In the genomic region with DNA sequence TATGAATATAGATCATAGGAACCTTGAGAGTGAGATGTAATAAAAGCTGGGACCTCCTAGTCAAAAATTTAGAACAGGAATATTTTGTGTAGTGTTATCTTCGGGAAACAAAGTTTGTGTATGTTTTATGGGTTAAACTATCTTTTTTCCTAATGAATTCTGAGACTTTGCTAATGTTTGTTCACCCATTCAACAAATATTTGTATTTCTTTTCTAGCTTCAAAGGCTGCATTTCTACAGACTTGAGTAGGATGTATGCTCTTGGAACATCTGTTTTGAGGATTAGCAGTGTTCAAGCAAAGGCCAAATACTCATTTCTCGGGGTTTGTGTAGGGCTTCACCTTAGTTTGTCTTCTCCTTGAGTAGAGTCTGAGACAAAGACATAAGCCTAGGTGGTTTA, we compare ENCODE assay signal across 21 cellular contexts. TPM values are rescaled to one million over a fixed set of nuclear protein-coding genes. Genes with fewer than 3 reads are reported as not detected.
DNase-seq lines count a peak whose midpoint lies in the region; ATAC-seq, FAIRE-seq and TF ChIP-seq lines count a peak whose summit lies in the region.
"Had no signal": no experiment of that assay in that cellular context is flagged by ENCODE, and none has a peak within 500 bp of the region (broad histone marks: within the 10 kb centered on the region; RNA-seq: fewer than 3 reads in every experiment).

No MANE protein-coding gene starts in this region.

- 14% methylated on average over 2 of the region's 2 CpGs for WGBS in A549 (ENCODE audit: missing lambda C conversion rate)
- WGBS in HepG2 (ENCODE audit: low lambda C conversion rate) = 6% methylated on average over 2 of the region's 2 CpGs

- H3K4me1 ChIP-seq in A549 (peaks cover 16% of the 10 kb centered on the region), Panc1 (ENCODE audit: control insufficient read depth, insufficient read depth, low read length) (no peaks in the 10 kb centered on the region), HepG2 (ENCODE audit: insufficient read depth, low read length) (peaks cover 41% of the 10 kb centered on the region)
- H3K4me1 ChIP-seq: BLaER1 treated with 17β-estradiol and CSF1 and Interleukin-3, amounts not matched to agents 10 nM and 100 nM had no signal

- no peak for DNase-seq in A549 (ENCODE audit: low read depth in 1 of 2, low spot score in 1 of 2)
- peak; percentile 18 for DNase-seq in DMS53 treated with DMSO at 0.1 percent for 48 hours (lab: John Stamatoyannopoulos, UW; ENCODE audit: unreplicated experiment)
- no peak for DNase-seq in Panc1 (ENCODE audit: low read depth, low spot score)
- DNase-seq in HepG2 (ENCODE audit: low spot score) = peak; percentile 55
- no peak for DNase-seq in Ammon's horn (ENCODE audit: low spot score)
- DNase-seq in UCSD-AML1 (lab: John Stamatoyannopoulos, UW; ENCODE audit: unreplicated experiment) = no peak
- DNase-seq in GM12891 (ENCODE audit: insufficient read length, low spot score) = no peak
- DNase-seq: ACHN; Calu3; CD4-positive, alpha-beta T cell; CD8-positive, alpha-beta T cell; DMS79 treated with DMSO at 0.1 percent for 48 hours; GF-D8 had no signal

- H3K4me2 ChIP-seq in A549 (peak overlapping the region; percentile 47), HepG2 (ENCODE audit: low read depth, low read length) (peak overlapping the region; percentile 48)
- H3K4me2 ChIP-seq: BLaER1 treated with 17β-estradiol and CSF1 and Interleukin-3, amounts not matched to agents 10 nM and 100 nM had no signal

- no peak overlapping the region for H3K27ac ChIP-seq in A549
- no peak overlapping the region for H3K27ac ChIP-seq in Panc1 (ENCODE audit: low read length)
- H3K27ac ChIP-seq in HepG2 (ENCODE audit: extremely low read length, insufficient read depth, low read length) = peak overlapping the region; percentile 37
- H3K27ac ChIP-seq: 22Rv1; BLaER1 treated with 17β-estradiol and CSF1 and Interleukin-3, amounts not matched to agents 10 nM and 100 nM; C4-2B had no signal

- H3K36me3 ChIP-seq in Panc1 (ENCODE audit: control insufficient read depth, insufficient read depth, low read length) (no peaks in the 10 kb centered on the region), HepG2 (replicated peaks in 1 of 2; ENCODE audit: control insufficient read depth in 1 of 2, insufficient read depth in 2 of 2, low read length in 2 of 2) (no peaks in the 10 kb centered on the region)

- peaks cover 92% of the 10 kb centered on the region for H3K79me2 ChIP-seq in HepG2 (ENCODE audit: insufficient read depth, low read length)

- BruUV-seq in Panc1 (replicated peaks; lab: Mats Ljungman, UMichigan) (TSS peak; percentile 14), HepG2 (replicated peaks; lab: Mats Ljungman, UMichigan) (no TSS peak)

- H3K27me3 ChIP-seq in Panc1 (ENCODE audit: control insufficient read depth, insufficient read depth, low read length) (no peaks in the 10 kb centered on the region), HepG2 (ENCODE audit: control insufficient read depth in 1 of 2, insufficient read depth in 2 of 2, low read length in 2 of 2) (no peaks in the 10 kb centered on the region)
- H3K27me3 ChIP-seq: BLaER1 treated with 17β-estradiol and CSF1 and Interleukin-3, amounts not matched to agents 10 nM and 100 nM had no signal

- CTCF ChIA-PET in A549 (lab: Yijun Ruan, JAX) = interaction anchor here (0.5 to 1.6 kb wide), 3 partner anchors 10 to 410 kb away, joined by 3 to 4 read pairs (median 3); no protein-coding TSS in a partner anchor
- CTCF ChIA-PET in Panc1 (lab: Charles Lee) = no interaction called here
- CTCF ChIA-PET in HepG2 (lab: Yijun Ruan, JAX; ENCODE audit: low intra/inter-chr PET ratio, low total read pairs) = no interaction called here

- FAIRE-seq in A549 (lab: Jason Lieb, UNC) (peak; percentile 23), HepG2 (lab: Jason Lieb, UNC) (no peak), GM12891 (lab: Jason Lieb, UNC) (no peak)
- FAIRE-seq: D721Med, G401.6, GM12892, GM18507 had no signal

- no peak for TF ChIP-seq CTCF in A549 (IDR thresholded peaks at IDR 0.05)
- no peak for TF ChIP-seq CTCF in Panc1 (IDR thresholded peaks at IDR 0.05)
- no peak for TF ChIP-seq CTCF in HepG2 (CRISPR knock-in tag; IDR thresholded peaks at IDR 0.05)

- TF ChIP-seq RAD21 in A549 (conservative IDR thresholded peaks at IDR 0.05 in 1 of 2, IDR thresholded peaks at IDR 0.05 in 1 of 2) (no peak), HepG2 (CRISPR knock-in tag; IDR thresholded peaks at IDR 0.05) (no peak)

- H3K9ac ChIP-seq in HepG2 (ENCODE audit: insufficient read depth, low read depth, low read length) = no peak overlapping the region
- H3K9ac ChIP-seq: BLaER1 treated with 17β-estradiol and CSF1 and Interleukin-3, amounts not matched to agents 10 nM and 100 nM had no signal

- H3K9me3 ChIP-seq in A549 = no peaks in the 10 kb centered on the region
- H3K9me3 ChIP-seq in Panc1 (ENCODE audit: control insufficient read depth, insufficient read depth, low read depth, low read length) = no peaks in the 10 kb centered on the region
- no peaks in the 10 kb centered on the region for H3K9me3 ChIP-seq in HepG2 (ENCODE audit: low read length)
- H3K9me3 ChIP-seq: Caco-2 had no signal

- TF ChIP-seq EP300 in A549 (IDR thresholded peaks at IDR 0.05) = no peak
- peak in 1 of 2 experiments; percentile 61; a peak in 2 of 4 replicates for TF ChIP-seq EP300 in HepG2 (IDR thresholded peaks at IDR 0.05; ENCODE audit: low read depth in 2 of 2, low read length in 2 of 2)
- TF ChIP-seq EP300 in HepG2 (CRISPR knock-in tag; IDR thresholded peaks at IDR 0.05; ENCODE audit: borderline replicate concordance) = no peak

- H3K4me3 ChIP-seq in A549 (no peak overlapping the region), Panc1 (ENCODE audit: low read depth in 2 of 2, low read length in 2 of 2) (no peak overlapping the region), HepG2 (replicated peaks in 1 of 3; ENCODE audit: insufficient read depth in 1 of 3, low read depth in 2 of 3, low read length in 3 of 3) (no peak overlapping the region; a peak in 2 of 6 replicates)
- H3K4me3 ChIP-seq: BLaER1 treated with 17β-estradiol and CSF1 and Interleukin-3, amounts not matched to agents 10 nM and 100 nM had no signal

- in situ Hi-C loops in Panc1 (cut with HindIII; ENCODE audit: low pct_unique_long_range_greater_than_20kb, low sequenced_read_pairs) (no loop called here), HepG2 (cut with HindIII; ENCODE audit: extremely low pct_ligation_motif_present, low pct_unique_long_range_greater_than_20kb) (no loop called here)

- intact Hi-C loops in Panc1 (cut with micrococcal nuclease; ENCODE audit: unreplicated experiment) (no loop called here), HepG2 (cut with micrococcal nuclease; ENCODE audit: unreplicated experiment) (no loop called here)

- ATAC-seq in A549 = no peak
- no peak for ATAC-seq in Panc1
- ATAC-seq in HepG2 = peak; percentile 88
- ATAC-seq: CD8-positive, alpha-beta T cell had no signal

- H4K20me1 ChIP-seq in HepG2 (ENCODE audit: insufficient read depth, low read length) = peaks cover 55% of the 10 kb centered on the region

- POLR2A ChIA-PET in A549 (lab: Yijun Ruan, JAX) (no interaction called here), Panc1 (lab: Charles Lee) (no interaction called here), HepG2 (lab: Yijun Ruan, JAX) (interaction anchor here (1.0 to 1.4 kb wide), 3 partner anchors 16 to 99 kb away, joined by 3 to 7 read pairs (median 3); a partner anchor contains a TSS)

- no peak overlapping the region for H2AFZ ChIP-seq in HepG2 (ENCODE audit: low read length)

- TF ChIP-seq POLR2A in A549 (IDR thresholded peaks at IDR 0.05; ENCODE audit: low read length) = no peak
- TF ChIP-seq POLR2A in HepG2 (IDR thresholded peaks at IDR 0.05; ENCODE audit: insufficient read depth in 1 of 2, low read depth in 2 of 2, low read length in 2 of 2) = no peak
- no peak for TF ChIP-seq POLR2A in GM12891 (IDR thresholded peaks at IDR 0.05; ENCODE audit: low read depth, low read length)

TF ChIP-seq in A549, 52 proteins besides CTCF, POLR2A, EP300 and RAD21 (continues in another document):
- no peak for TF ChIP-seq CHD4 (IDR thresholded peaks at IDR 0.05; ENCODE audit: borderline replicate concordance)

TF ChIP-seq in HepG2, 621 proteins besides CTCF, POLR2A, EP300 and RAD21 (continues in another document):
- TF ChIP-seq RXRB (CRISPR knock-in tag; IDR thresholded peaks at IDR 0.05; ENCODE audit: borderline replicate concordance) = no peak

TF ChIP-seq in GM12891, 5 proteins besides CTCF, POLR2A, EP300 and RAD21 (continues in another document):
- TF ChIP-seq TAF1 (IDR thresholded peaks at IDR 0.05; ENCODE audit: low read depth, low read length) (no peak), POLR2AphosphoS5 (IDR thresholded peaks at IDR 0.05; ENCODE audit: low read depth, low read length) (no peak)

RNA-seq across cellular contexts. Expression of a gene that starts 16.2 kb away (rescaled TPM):
- polyA plus RNA-seq in A549 (2011; rRNA removed) = 211 and 260 TPM in 2 replicates
- polyA plus RNA-seq in A549 (2012; cell fraction: cytosol; rRNA removed) = 68.5 and 89.7 TPM in 2 replicates
- polyA plus RNA-seq in A549 (2012; cell fraction: nucleus; rRNA removed) = 33.4 and 35.9 TPM in 2 replicates
- polyA plus RNA-seq in A549 (2017; fragmentation: RNase III; extraction: RNeasy Plus Mini Kit Qiagen cat#74134 plus additional on column Dnase treatment) = 161 to 167 TPM (median 163 TPM) in 3 replicates
- 40.3 and 52.9 TPM in 2 replicates for polyA minus RNA-seq in A549 (2011; rRNA and poly(A)+ RNA removed)
- 86.2 TPM for total RNA-seq in Panc1 (2021; ENCODE audit: unreplicated experiment)
- 62.3 TPM for polyA plus RNA-seq in Panc1 (2012; ENCODE audit: insufficient read length)
- total RNA-seq in HepG2 (2016; rRNA removed; fragmentation: Illumina TruSeq; extraction: Trizol) = 121 and 146 TPM in 2 replicates
- total RNA-seq in HepG2 (2016; cell fraction: cytosol; rRNA removed; fragmentation: Illumina TruSeq; extraction: Trizol; ENCODE audit: low read depth) = 24.4 and 24.9 TPM in 2 replicates
- 122 and 152 TPM in 2 replicates for total RNA-seq in HepG2 (2016; cell fraction: insoluble cytoplasmic fraction; rRNA removed; fragmentation: Illumina TruSeq; extraction: Trizol)
- total RNA-seq in HepG2 (2016; cell fraction: membrane; rRNA removed; fragmentation: Illumina TruSeq; extraction: Trizol) = 28.1 and 36.2 TPM in 2 replicates
- total RNA-seq in HepG2 (2016; cell fraction: nucleus; rRNA removed; fragmentation: Illumina TruSeq; extraction: Trizol) = 59.0 and 64.3 TPM in 2 replicates
- polyA plus RNA-seq in HepG2 (2011; rRNA removed) = 114 and 126 TPM in 2 replicates
- polyA plus RNA-seq in HepG2 (2011; cell fraction: cytosol; rRNA removed) = 87.4 and 118 TPM in 2 replicates
- polyA plus RNA-seq in HepG2 (2011; cell fraction: nucleus; rRNA removed) = 20.5 and 26.0 TPM in 2 replicates
- 79.6 and 109 TPM in 2 replicates for polyA plus RNA-seq in HepG2 (2012)
- 24.3 and 26.4 TPM in 2 replicates for polyA plus RNA-seq in HepG2 (2016; cell fraction: cytosol; fragmentation: Illumina TruSeq; extraction: Trizol; ENCODE audit: low read depth)
- polyA plus RNA-seq in HepG2 (2016; cell fraction: insoluble cytoplasmic fraction; fragmentation: Illumina TruSeq; extraction: Trizol; ENCODE audit: low read depth) = 125 and 147 TPM in 2 replicates
- 27.9 and 33.2 TPM in 2 replicates for polyA plus RNA-seq in HepG2 (2016; cell fraction: membrane; fragmentation: Illumina TruSeq; extraction: Trizol; ENCODE audit: low read depth)
- 59.1 and 68.2 TPM in 2 replicates for polyA plus RNA-seq in HepG2 (2016; cell fraction: nucleus; fragmentation: Illumina TruSeq; extraction: Trizol; ENCODE audit: insufficient read depth, low read depth)
- polyA minus RNA-seq in HepG2 (2011; rRNA and poly(A)+ RNA removed; ENCODE audit: low replicate concordance) = 29.4 and 34.1 TPM in 2 replicates
- polyA minus RNA-seq in HepG2 (2011; cell fraction: cytosol; rRNA and poly(A)+ RNA removed) = 42.1 and 42.3 TPM in 2 replicates
- 36.9 and 59.1 TPM in 2 replicates for polyA minus RNA-seq in HepG2 (2011; cell fraction: nucleus; rRNA and poly(A)+ RNA removed)
- polyA plus RNA-seq in GM12891 (2012; ENCODE audit: low read depth, missing spikeins) = 98.4 TPM

Comparison
In these comparisons a context has a peak if more than half of its experiments do, and no peak if none do; other contexts are left out.
1. DNase-seq: peak in DMS53 treated with DMSO at 0.1 percent for 48 hours (single experiment) and HepG2 (single experiment); none in A549 (0 of 2), Panc1 (single experiment), Ammon's horn (single experiment), UCSD-AML1 (single experiment) and GM12891 (single experiment).